Comparison of ENCODE assay signal across 1 cellular context in the genomic region with DNA sequence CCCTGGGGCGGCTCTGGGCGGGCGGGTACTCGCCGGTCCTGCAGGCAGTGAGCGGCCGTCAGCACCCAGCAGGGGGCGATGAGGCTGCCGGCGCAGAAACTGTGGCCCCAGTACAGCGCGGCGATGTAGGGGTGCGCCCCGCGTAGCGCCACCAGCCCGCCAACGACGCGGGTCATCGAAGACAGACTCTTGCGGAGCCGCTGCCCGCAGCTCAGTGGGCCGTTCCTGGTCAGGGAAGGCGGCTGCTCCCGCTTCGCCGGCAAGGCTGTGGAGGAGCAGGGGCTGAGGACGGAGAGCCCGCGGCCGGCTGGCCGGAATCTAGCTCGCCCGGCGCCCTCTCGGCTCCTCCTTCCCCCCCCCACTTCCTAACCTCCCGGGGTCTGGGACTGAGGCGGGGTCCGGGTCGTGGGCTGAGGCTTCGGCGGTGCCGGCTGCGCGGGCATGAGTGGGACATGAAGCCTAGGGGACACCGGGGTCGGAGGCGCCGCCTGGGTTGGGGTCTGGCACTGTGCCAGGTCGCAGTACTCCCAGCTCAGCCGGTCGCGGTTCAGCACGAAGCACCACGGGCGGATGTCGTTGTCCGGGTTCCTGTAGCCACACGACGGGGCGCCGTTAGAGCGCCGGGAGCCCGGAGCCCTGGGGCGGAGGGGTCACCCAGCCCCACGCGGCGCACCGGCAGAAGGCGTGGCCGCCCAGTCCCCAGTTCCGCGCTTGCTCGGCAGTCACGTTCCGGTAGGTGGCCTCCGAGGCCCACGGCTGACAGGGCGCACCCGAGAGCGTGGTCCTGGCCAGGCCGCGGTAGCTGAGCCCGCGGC.
TF ChIP-seq lines count a peak whose summit lies in the region.

No MANE protein-coding gene starts in this region.

TF ChIP-seq in K562, 482 proteins besides CTCF, POLR2A, EP300 and RAD21 (continued from another document and continues in another):
- peak; percentile 52; the same call in 1 of the 2 replicates for TF ChIP-seq ZNF764 (CRISPR knock-in tag; IDR thresholded peaks at IDR 0.05; ENCODE audit: low read depth)
- no peak for TF ChIP-seq ZNF217 (CRISPR knock-in tag; IDR thresholded peaks at IDR 0.05)
- TF ChIP-seq RBBP5 (IDR thresholded peaks at IDR 0.05; ENCODE audit: borderline replicate concordance, insufficient read depth, low read length, poor library complexity, severe bottlenecking): peak; percentile 37
- TF ChIP-seq, protein P1, sequence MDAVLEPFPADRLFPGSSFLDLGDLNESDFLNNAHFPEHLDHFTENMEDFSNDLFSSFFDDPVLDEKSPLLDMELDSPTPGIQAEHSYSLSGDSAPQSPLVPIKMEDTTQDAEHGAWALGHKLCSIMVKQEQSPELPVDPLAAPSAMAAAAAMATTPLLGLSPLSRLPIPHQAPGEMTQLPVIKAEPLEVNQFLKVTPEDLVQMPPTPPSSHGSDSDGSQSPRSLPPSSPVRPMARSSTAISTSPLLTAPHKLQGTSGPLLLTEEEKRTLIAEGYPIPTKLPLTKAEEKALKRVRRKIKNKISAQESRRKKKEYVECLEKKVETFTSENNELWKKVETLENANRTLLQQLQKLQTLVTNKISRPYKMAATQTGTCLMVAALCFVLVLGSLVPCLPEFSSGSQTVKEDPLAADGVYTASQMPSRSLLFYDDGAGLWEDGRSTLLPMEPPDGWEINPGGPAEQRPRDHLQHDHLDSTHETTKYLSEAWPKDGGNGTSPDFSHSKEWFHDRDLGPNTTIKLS (IDR thresholded peaks at IDR 0.05; ENCODE audit: borderline replicate concordance, low read depth): peak; percentile 21; the same call in 1 of the 2 replicates
- TF ChIP-seq MTF1 (CRISPR knock-in tag; IDR thresholded peaks at IDR 0.05; ENCODE audit: borderline replicate concordance): no peak
- TF ChIP-seq ZNF134 (CRISPR knock-in tag; conservative IDR thresholded peaks at IDR 0.05): peak; percentile 72
- peak; percentile 87; the same call in 1 of the 2 replicates for TF ChIP-seq GATAD2B (IDR thresholded peaks at IDR 0.05; ENCODE audit: borderline replicate concordance)
- TF ChIP-seq, protein P2, sequence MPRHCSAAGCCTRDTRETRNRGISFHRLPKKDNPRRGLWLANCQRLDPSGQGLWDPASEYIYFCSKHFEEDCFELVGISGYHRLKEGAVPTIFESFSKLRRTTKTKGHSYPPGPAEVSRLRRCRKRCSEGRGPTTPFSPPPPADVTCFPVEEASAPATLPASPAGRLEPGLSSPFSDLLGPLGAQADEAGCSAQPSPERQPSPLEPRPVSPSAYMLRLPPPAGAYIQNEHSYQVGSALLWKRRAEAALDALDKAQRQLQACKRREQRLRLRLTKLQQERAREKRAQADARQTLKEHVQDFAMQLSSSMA (CRISPR knock-in tag; IDR thresholded peaks at IDR 0.05): no peak
- TF ChIP-seq HEY1 (CRISPR knock-in tag; IDR thresholded peaks at IDR 0.05; ENCODE audit: borderline replicate concordance): no peak
- TF ChIP-seq KDM2B (CRISPR knock-in tag; IDR thresholded peaks at IDR 0.05): peak; percentile 96
- TF ChIP-seq, protein P3, sequence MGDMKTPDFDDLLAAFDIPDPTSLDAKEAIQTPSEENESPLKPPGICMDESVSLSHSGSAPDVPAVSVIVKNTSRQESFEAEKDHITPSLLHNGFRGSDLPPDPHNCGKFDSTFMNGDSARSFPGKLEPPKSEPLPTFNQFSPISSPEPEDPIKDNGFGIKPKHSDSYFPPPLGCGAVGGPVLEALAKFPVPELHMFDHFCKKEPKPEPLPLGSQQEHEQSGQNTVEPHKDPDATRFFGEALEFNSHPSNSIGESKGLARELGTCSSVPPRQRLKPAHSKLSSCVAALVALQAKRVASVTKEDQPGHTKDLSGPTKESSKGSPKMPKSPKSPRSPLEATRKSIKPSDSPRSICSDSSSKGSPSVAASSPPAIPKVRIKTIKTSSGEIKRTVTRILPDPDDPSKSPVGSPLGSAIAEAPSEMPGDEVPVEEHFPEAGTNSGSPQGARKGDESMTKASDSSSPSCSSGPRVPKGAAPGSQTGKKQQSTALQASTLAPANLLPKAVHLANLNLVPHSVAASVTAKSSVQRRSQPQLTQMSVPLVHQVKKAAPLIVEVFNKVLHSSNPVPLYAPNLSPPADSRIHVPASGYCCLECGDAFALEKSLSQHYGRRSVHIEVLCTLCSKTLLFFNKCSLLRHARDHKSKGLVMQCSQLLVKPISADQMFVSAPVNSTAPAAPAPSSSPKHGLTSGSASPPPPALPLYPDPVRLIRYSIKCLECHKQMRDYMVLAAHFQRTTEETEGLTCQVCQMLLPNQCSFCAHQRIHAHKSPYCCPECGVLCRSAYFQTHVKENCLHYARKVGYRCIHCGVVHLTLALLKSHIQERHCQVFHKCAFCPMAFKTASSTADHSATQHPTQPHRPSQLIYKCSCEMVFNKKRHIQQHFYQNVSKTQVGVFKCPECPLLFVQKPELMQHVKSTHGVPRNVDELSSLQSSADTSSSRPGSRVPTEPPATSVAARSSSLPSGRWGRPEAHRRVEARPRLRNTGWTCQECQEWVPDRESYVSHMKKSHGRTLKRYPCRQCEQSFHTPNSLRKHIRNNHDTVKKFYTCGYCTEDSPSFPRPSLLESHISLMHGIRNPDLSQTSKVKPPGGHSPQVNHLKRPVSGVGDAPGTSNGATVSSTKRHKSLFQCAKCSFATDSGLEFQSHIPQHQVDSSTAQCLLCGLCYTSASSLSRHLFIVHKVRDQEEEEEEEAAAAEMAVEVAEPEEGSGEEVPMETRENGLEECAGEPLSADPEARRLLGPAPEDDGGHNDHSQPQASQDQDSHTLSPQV (IDR thresholded peaks at IDR 0.05): peak; percentile 76; the same call in 1 of the 2 replicates
- TF ChIP-seq, protein P4, sequence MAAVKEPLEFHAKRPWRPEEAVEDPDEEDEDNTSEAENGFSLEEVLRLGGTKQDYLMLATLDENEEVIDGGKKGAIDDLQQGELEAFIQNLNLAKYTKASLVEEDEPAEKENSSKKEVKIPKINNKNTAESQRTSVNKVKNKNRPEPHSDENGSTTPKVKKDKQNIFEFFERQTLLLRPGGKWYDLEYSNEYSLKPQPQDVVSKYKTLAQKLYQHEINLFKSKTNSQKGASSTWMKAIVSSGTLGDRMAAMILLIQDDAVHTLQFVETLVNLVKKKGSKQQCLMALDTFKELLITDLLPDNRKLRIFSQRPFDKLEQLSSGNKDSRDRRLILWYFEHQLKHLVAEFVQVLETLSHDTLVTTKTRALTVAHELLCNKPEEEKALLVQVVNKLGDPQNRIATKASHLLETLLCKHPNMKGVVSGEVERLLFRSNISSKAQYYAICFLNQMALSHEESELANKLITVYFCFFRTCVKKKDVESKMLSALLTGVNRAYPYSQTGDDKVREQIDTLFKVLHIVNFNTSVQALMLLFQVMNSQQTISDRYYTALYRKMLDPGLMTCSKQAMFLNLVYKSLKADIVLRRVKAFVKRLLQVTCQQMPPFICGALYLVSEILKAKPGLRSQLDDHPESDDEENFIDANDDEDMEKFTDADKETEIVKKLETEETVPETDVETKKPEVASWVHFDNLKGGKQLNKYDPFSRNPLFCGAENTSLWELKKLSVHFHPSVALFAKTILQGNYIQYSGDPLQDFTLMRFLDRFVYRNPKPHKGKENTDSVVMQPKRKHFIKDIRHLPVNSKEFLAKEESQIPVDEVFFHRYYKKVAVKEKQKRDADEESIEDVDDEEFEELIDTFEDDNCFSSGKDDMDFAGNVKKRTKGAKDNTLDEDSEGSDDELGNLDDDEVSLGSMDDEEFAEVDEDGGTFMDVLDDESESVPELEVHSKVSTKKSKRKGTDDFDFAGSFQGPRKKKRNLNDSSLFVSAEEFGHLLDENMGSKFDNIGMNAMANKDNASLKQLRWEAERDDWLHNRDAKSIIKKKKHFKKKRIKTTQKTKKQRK (IDR thresholded peaks at IDR 0.05; ENCODE audit: borderline replicate concordance, low read depth, low read length): no peak
- TF ChIP-seq, protein P5, sequence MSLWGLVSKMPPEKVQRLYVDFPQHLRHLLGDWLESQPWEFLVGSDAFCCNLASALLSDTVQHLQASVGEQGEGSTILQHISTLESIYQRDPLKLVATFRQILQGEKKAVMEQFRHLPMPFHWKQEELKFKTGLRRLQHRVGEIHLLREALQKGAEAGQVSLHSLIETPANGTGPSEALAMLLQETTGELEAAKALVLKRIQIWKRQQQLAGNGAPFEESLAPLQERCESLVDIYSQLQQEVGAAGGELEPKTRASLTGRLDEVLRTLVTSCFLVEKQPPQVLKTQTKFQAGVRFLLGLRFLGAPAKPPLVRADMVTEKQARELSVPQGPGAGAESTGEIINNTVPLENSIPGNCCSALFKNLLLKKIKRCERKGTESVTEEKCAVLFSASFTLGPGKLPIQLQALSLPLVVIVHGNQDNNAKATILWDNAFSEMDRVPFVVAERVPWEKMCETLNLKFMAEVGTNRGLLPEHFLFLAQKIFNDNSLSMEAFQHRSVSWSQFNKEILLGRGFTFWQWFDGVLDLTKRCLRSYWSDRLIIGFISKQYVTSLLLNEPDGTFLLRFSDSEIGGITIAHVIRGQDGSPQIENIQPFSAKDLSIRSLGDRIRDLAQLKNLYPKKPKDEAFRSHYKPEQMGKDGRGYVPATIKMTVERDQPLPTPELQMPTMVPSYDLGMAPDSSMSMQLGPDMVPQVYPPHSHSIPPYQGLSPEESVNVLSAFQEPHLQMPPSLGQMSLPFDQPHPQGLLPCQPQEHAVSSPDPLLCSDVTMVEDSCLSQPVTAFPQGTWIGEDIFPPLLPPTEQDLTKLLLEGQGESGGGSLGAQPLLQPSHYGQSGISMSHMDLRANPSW (CRISPR knock-in tag; IDR thresholded peaks at IDR 0.05): no peak
- TF ChIP-seq MCM2 (IDR thresholded peaks at IDR 0.05; ENCODE audit: low read depth): no peak
- TF ChIP-seq SRF (CRISPR knock-in tag; IDR thresholded peaks at IDR 0.05): peak in 1 of 2 experiments; percentile 37; a peak in 2 of 4 replicates
- TF ChIP-seq ZNF830 (CRISPR knock-in tag; IDR thresholded peaks at IDR 0.05): no peak; the same call in 1 of the 2 replicates
- peak; percentile 73 for TF ChIP-seq RBM22 (IDR thresholded peaks at IDR 0.05; ENCODE audit: low read depth, low read length, poor library complexity, severe bottlenecking)
- TF ChIP-seq, protein P6, sequence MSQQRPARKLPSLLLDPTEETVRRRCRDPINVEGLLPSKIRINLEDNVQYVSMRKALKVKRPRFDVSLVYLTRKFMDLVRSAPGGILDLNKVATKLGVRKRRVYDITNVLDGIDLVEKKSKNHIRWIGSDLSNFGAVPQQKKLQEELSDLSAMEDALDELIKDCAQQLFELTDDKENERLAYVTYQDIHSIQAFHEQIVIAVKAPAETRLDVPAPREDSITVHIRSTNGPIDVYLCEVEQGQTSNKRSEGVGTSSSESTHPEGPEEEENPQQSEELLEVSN (IDR thresholded peaks at IDR 0.05; ENCODE audit: borderline replicate concordance in 1 of 2, extremely low read depth in 1 of 2, insufficient read depth in 1 of 2, insufficient read length in 1 of 2, low read depth in 1 of 2, low read length in 1 of 2, poor library complexity in 1 of 2, severe bottlenecking in 1 of 2): peak; percentile 83 to 90
- TF ChIP-seq CBFB (CRISPR knock-in tag; IDR thresholded peaks at IDR 0.05): peak; percentile 73
- TF ChIP-seq, protein P7, sequence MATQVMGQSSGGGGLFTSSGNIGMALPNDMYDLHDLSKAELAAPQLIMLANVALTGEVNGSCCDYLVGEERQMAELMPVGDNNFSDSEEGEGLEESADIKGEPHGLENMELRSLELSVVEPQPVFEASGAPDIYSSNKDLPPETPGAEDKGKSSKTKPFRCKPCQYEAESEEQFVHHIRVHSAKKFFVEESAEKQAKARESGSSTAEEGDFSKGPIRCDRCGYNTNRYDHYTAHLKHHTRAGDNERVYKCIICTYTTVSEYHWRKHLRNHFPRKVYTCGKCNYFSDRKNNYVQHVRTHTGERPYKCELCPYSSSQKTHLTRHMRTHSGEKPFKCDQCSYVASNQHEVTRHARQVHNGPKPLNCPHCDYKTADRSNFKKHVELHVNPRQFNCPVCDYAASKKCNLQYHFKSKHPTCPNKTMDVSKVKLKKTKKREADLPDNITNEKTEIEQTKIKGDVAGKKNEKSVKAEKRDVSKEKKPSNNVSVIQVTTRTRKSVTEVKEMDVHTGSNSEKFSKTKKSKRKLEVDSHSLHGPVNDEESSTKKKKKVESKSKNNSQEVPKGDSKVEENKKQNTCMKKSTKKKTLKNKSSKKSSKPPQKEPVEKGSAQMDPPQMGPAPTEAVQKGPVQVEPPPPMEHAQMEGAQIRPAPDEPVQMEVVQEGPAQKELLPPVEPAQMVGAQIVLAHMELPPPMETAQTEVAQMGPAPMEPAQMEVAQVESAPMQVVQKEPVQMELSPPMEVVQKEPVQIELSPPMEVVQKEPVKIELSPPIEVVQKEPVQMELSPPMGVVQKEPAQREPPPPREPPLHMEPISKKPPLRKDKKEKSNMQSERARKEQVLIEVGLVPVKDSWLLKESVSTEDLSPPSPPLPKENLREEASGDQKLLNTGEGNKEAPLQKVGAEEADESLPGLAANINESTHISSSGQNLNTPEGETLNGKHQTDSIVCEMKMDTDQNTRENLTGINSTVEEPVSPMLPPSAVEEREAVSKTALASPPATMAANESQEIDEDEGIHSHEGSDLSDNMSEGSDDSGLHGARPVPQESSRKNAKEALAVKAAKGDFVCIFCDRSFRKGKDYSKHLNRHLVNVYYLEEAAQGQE (CRISPR knock-in tag; IDR thresholded peaks at IDR 0.05; ENCODE audit: low read depth): peak; percentile 58; the same call in 1 of the 2 replicates
- TF ChIP-seq, protein P8, sequence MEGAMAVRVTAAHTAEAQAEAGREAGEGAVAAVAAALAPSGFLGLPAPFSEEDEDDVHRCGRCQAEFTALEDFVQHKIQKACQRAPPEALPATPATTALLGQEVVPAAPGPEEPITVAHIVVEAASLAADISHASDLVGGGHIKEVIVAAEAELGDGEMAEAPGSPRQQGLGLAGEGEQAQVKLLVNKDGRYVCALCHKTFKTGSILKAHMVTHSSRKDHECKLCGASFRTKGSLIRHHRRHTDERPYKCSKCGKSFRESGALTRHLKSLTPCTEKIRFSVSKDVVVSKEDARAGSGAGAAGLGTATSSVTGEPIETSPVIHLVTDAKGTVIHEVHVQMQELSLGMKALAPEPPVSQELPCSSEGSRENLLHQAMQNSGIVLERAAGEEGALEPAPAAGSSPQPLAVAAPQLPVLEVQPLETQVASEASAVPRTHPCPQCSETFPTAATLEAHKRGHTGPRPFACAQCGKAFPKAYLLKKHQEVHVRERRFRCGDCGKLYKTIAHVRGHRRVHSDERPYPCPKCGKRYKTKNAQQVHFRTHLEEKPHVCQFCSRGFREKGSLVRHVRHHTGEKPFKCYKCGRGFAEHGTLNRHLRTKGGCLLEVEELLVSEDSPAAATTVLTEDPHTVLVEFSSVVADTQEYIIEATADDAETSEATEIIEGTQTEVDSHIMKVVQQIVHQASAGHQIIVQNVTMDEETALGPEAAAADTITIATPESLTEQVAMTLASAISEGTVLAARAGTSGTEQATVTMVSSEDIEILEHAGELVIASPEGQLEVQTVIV (CRISPR knock-in tag; IDR thresholded peaks at IDR 0.05; ENCODE audit: borderline replicate concordance): no peak
- peak; percentile 53; the same call in 1 of the 2 replicates for TF ChIP-seq PHF8 (IDR thresholded peaks at IDR 0.05; ENCODE audit: borderline replicate concordance, low read length)
- TF ChIP-seq, protein P9, sequence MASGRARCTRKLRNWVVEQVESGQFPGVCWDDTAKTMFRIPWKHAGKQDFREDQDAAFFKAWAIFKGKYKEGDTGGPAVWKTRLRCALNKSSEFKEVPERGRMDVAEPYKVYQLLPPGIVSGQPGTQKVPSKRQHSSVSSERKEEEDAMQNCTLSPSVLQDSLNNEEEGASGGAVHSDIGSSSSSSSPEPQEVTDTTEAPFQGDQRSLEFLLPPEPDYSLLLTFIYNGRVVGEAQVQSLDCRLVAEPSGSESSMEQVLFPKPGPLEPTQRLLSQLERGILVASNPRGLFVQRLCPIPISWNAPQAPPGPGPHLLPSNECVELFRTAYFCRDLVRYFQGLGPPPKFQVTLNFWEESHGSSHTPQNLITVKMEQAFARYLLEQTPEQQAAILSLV (tag; IDR thresholded peaks at IDR 0.05): no peak
- TF ChIP-seq HNRNPK (IDR thresholded peaks at IDR 0.05; ENCODE audit: low read depth, low read length, poor library complexity, severe bottlenecking): peak; percentile 78
- TF ChIP-seq CTBP1 (IDR thresholded peaks at IDR 0.05; ENCODE audit: borderline replicate concordance): peak; percentile 79
- TF ChIP-seq YY1 (IDR thresholded peaks at IDR 0.05; ENCODE audit: borderline replicate concordance in 1 of 3, control insufficient read depth in 1 of 3, extremely low read depth in 1 of 3, insufficient read depth in 3 of 3, insufficient read length in 1 of 3, insufficient replicate concordance in 2 of 3, low read depth in 1 of 3, low read length in 2 of 3): peak; percentile 60 to 94 (median 89)
